17 cellular contexts compared by ENCODE assay signal in genomic region chr2:165122521-165122920, GRCh38.
DNase-seq lines count a peak whose midpoint lies in the region; TF ChIP-seq lines count a peak whose summit lies in the region.
"Had no signal": no experiment of that assay in that cellular context is flagged by ENCODE, and none has a peak within 500 bp of the region (broad histone marks: within the 10 kb centered on the region; RNA-seq: fewer than 3 reads in every experiment).

No MANE protein-coding gene starts in this region.

- H2BK12ac ChIP-seq in mesenchymal stem cell (ENCODE audit: low read length in 2 of 2), result peak overlapping the region in 1 of 2 experiments; percentile 21

- no peak overlapping the region for H2BK120ac ChIP-seq in mesenchymal stem cell (ENCODE audit: low read depth, low read length)

- no peak overlapping the region for H3K9ac ChIP-seq in mesenchymal stem cell (ENCODE audit: low read length)
- H3K9ac ChIP-seq: KMS-11 had no signal

- H3K4me2 ChIP-seq in mesenchymal stem cell (ENCODE audit: low read length, poor library complexity, severe bottlenecking), result no peak overlapping the region
- H3K4me2 ChIP-seq: KMS-11 had no signal

- no peak overlapping the region for H2BK5ac ChIP-seq in mesenchymal stem cell (ENCODE audit: low read depth, low read length, poor library complexity, severe bottlenecking)

- H3K4me1 Mint-ChIP-seq in brain, result peaks cover 21% of the 10 kb centered on the region
- H3K4me1 Mint-ChIP-seq: CD4-positive, alpha-beta memory T cell had no signal

- H2AK5ac ChIP-seq in mesenchymal stem cell (ENCODE audit: low read length, severe bottlenecking), result no peak overlapping the region

- peak overlapping the region; percentile 68 for H4K91ac ChIP-seq in mesenchymal stem cell (ENCODE audit: low read length)

- H3K79me1 ChIP-seq in mesenchymal stem cell (replicated peaks; ENCODE audit: low read length, poor library complexity, severe bottlenecking), result no peaks in the 10 kb centered on the region

- H3K27me3 Mint-ChIP-seq in brain, result no peaks in the 10 kb centered on the region
- H3K27me3 Mint-ChIP-seq: CD4-positive, alpha-beta memory T cell had no signal

- no peak overlapping the region for H3K14ac ChIP-seq in mesenchymal stem cell (ENCODE audit: low read length in 2 of 2)

- no peak overlapping the region for H3K27ac ChIP-seq in mesenchymal stem cell (ENCODE audit: low read length, poor library complexity, severe bottlenecking)
- H3K27ac ChIP-seq in ascending aorta, result no peak overlapping the region
- no peak overlapping the region for H3K27ac ChIP-seq in Peyer's patch
- H3K27ac ChIP-seq: 22Rv1, KMS-11 had no signal

- no peaks in the 10 kb centered on the region for H3K9me3 Mint-ChIP-seq in brain
- H3K9me3 Mint-ChIP-seq: CD4-positive, alpha-beta memory T cell; HFFc6 had no signal

- H3K36me3 Mint-ChIP-seq in brain, result peaks cover 25% of the 10 kb centered on the region
- H3K36me3 Mint-ChIP-seq: CD4-positive, alpha-beta memory T cell had no signal

- H3K27me3 ChIP-seq in mesenchymal stem cell (ENCODE audit: control insufficient read depth in 1 of 2, insufficient read depth in 1 of 2, low read length in 2 of 2) (no peaks in the 10 kb centered on the region), ascending aorta (no peaks in the 10 kb centered on the region), Peyer's patch (no peaks in the 10 kb centered on the region)
- H3K27me3 ChIP-seq: MG63 had no signal

- H3K36me3 ChIP-seq in mesenchymal stem cell (ENCODE audit: control insufficient read depth in 1 of 2, insufficient read depth in 2 of 2, low read depth in 1 of 2, low read length in 2 of 2), result no peaks in the 10 kb centered on the region
- H3K36me3 ChIP-seq in ascending aorta, result no peaks in the 10 kb centered on the region
- H3K36me3 ChIP-seq in Peyer's patch, result no peaks in the 10 kb centered on the region

- 88% methylated on average over 4 of the region's 4 CpGs for WGBS in mesenchymal stem cell

- peak overlapping the region; percentile 72 for H4K8ac ChIP-seq in mesenchymal stem cell (ENCODE audit: low read length)

- peaks cover 2% of the 10 kb centered on the region for H3K4me1 ChIP-seq in mesenchymal stem cell (ENCODE audit: control insufficient read depth, insufficient read depth, low read depth, low read length)
- no peaks in the 10 kb centered on the region for H3K4me1 ChIP-seq in ascending aorta
- H3K4me1 ChIP-seq in Peyer's patch, result no peaks in the 10 kb centered on the region

- H3K23ac ChIP-seq in mesenchymal stem cell (ENCODE audit: low read length in 2 of 2), result no peak overlapping the region

- peak overlapping the region in 1 of 5 experiments; percentile 41 for H3K4me3 Mint-ChIP-seq in brain
- H3K4me3 Mint-ChIP-seq: CD4-positive, alpha-beta memory T cell; HFFc6 had no signal

- no peak for TF ChIP-seq POLR2A in Peyer's patch (IDR thresholded peaks at IDR 0.05)

- no peaks in the 10 kb centered on the region for H3K9me3 ChIP-seq in mesenchymal stem cell (ENCODE audit: control insufficient read depth, low read length)
- H3K9me3 ChIP-seq in ascending aorta, result no peaks in the 10 kb centered on the region
- H3K9me3 ChIP-seq in Peyer's patch, result no peaks in the 10 kb centered on the region
- H3K9me3 ChIP-seq: MG63 had no signal

- no peak overlapping the region for H3K4me3 ChIP-seq in mesenchymal stem cell (ENCODE audit: insufficient read depth in 1 of 2, low read depth in 1 of 2, low read length in 2 of 2)
- H3K4me3 ChIP-seq in ascending aorta, result no peak overlapping the region
- H3K4me3 ChIP-seq in Peyer's patch, result no peak overlapping the region
- H3K4me3 ChIP-seq: MG63 had no signal

- peak overlapping the region in 3 of 5 experiments; percentile 69 to 87 (median 78) for H3K27ac Mint-ChIP-seq in brain
- H3K27ac Mint-ChIP-seq: CD4-positive, alpha-beta memory T cell; HFFc6 had no signal

- in situ Hi-C loops in G401 (cut with HindIII; ENCODE audit: low sequenced_read_pairs), result no loop called here

- DNase-seq in DMS 273 (lab: John Stamatoyannopoulos, UW; ENCODE audit: unreplicated experiment), result peak; percentile 15
- DNase-seq in DMS 273 treated with DMSO at 0.1 percent for 48 hours (lab: John Stamatoyannopoulos, UW), result no peak
- DNase-seq in G401 (ENCODE audit: low spot score), result peak; percentile 25
- DNase-seq in mesenchymal stem cell, result no peak
- no peak for DNase-seq in ascending aorta (ENCODE audit: low spot score in 2 of 2)
- DNase-seq in NCI-H1417 treated with DMSO at 0.1 percent for 48 hours (lab: John Stamatoyannopoulos, UW), result no peak
- no peak for DNase-seq in Peyer's patch
- DNase-seq: CD4-positive, alpha-beta memory T cell; GF-D8; HFFc6; MG63; NCI-H1092; NCI-H1694 treated with DMSO at 0.1 percent for 48 hours; SHP77 had no signal

- no peak overlapping the region for H3K18ac ChIP-seq in mesenchymal stem cell (ENCODE audit: low read depth in 1 of 2, low read length in 2 of 2)

- TF ChIP-seq CTCF in brain (conservative IDR thresholded peaks at IDR 0.05) (no peak), ascending aorta (IDR thresholded peaks at IDR 0.05) (no peak), Peyer's patch (IDR thresholded peaks at IDR 0.05) (no peak)

- no peak overlapping the region for H3K4ac ChIP-seq in mesenchymal stem cell (ENCODE audit: low read depth in 1 of 2, low read length in 2 of 2)

- intact Hi-C loops in ascending aorta (cut with DNase I), result no loop called here

- H2AFZ ChIP-seq in mesenchymal stem cell (ENCODE audit: low read depth, low read length), result no peak overlapping the region

- no peak overlapping the region for H2BK15ac ChIP-seq in mesenchymal stem cell (ENCODE audit: low read depth, poor library complexity, severe bottlenecking)

Comparison
In these comparisons a context has a peak if more than half of its experiments do, and no peak if none do; other contexts are left out.
1. DNase-seq: peak in DMS 273 (single experiment) and G401 (single experiment); none in DMS 273 treated with DMSO at 0.1 percent for 48 hours (single experiment), mesenchymal stem cell (single experiment), ascending aorta (0 of 2), NCI-H1417 treated with DMSO at 0.1 percent for 48 hours (single experiment) and Peyer's patch (0 of 3).